Comparison of ENCODE assay signal across 24 cellular contexts in the genomic region with DNA sequence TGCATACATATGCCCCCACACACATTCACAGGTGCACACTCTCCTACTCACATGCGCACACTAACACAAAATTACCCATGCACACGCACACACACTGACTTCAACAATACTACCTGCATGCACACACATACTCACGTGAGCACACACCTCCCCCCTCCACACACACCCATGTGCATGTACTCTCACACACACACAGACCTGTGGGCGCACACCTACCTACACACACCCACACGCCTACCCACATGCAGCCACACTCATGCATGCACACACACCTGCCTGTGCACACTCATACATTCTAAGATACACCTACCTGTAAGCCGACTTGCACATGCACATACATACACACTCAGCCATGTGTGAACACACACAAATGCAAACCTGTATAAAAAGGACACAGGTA.
"Had no signal": no experiment of that assay in that cellular context is flagged by ENCODE, and none has a peak within 500 bp of the region (broad histone marks: within the 10 kb centered on the region; RNA-seq: fewer than 3 reads in every experiment).

No MANE protein-coding gene starts in this region.

- H3K9me3 ChIP-seq: ascending aorta, breast epithelium had no signal

- H3K27ac Mint-ChIP-seq: activated CD4-positive, alpha-beta memory T cell treated with anti-CD3 and anti-CD28 coated beads, Interleukin-2, amount 10 ng/mL, durations not matched to agents 7 days and 5 days; activated CD4-positive, alpha-beta T cell treated with anti-CD3 and anti-CD28 coated beads for 36 hours; activated CD4-positive, alpha-beta T cell treated with anti-CD3 and anti-CD28 coated beads, Interleukin-2, amount 10 ng/mL, durations not matched to agents 24 days and 14 days; activated naive CD4-positive, alpha-beta T cell treated with anti-CD3 and anti-CD28 coated beads, Interleukin-2, amount 10 ng/mL, durations not matched to agents 7 days and 5 days; activated naive CD4-positive, alpha-beta T cell treated with anti-CD3 and anti-CD28 coated beads, Interleukin-2, amount 50 U/mL, for 72 hours; activated naive CD8-positive, alpha-beta T cell treated with anti-CD3 and anti-CD28 coated beads, Interleukin-2, amount 10 ng/mL, durations not matched to agents 7 days and 5 days; activated T-cell treated with anti-CD3 and anti-CD28 coated beads, Interleukin-2, amount 50 U/mL, for 24 hours; activated T-cell treated with anti-CD3 and anti-CD28 coated beads, Interleukin-2, amount 50 U/mL, for 72 hours; dendritic cell treated with granulocyte-macrophage colony-stimulating factor and Interleukin-4, amounts not matched to agents 40 ng/mL and 50 ng/mL, for 4 days; endodermal cell had no signal

- H3K4me3 ChIP-seq: ascending aorta, breast epithelium, coronary artery had no signal

- H3K4me1 ChIP-seq: ascending aorta, breast epithelium had no signal

- H3K27ac ChIP-seq: ascending aorta, breast epithelium, coronary artery had no signal

- H3K36me3 Mint-ChIP-seq: activated naive CD4-positive, alpha-beta T cell treated with anti-CD3 and anti-CD28 coated beads, Interleukin-2, amount 10 ng/mL, durations not matched to agents 7 days and 5 days; activated naive CD8-positive, alpha-beta T cell treated with anti-CD3 and anti-CD28 coated beads, Interleukin-2, amount 10 ng/mL, durations not matched to agents 7 days and 5 days; brain had no signal

- H3K27me3 ChIP-seq: ascending aorta, breast epithelium had no signal

- H3K4me1 Mint-ChIP-seq: activated CD4-positive, alpha-beta memory T cell treated with anti-CD3 and anti-CD28 coated beads, Interleukin-2, amount 10 ng/mL, durations not matched to agents 7 days and 5 days; activated CD4-positive, alpha-beta T cell treated with anti-CD3 and anti-CD28 coated beads for 36 hours; activated CD4-positive, alpha-beta T cell treated with anti-CD3 and anti-CD28 coated beads, Interleukin-2, amount 10 ng/mL, durations not matched to agents 24 days and 14 days; activated naive CD4-positive, alpha-beta T cell treated with anti-CD3 and anti-CD28 coated beads, Interleukin-2, amount 10 ng/mL, durations not matched to agents 7 days and 5 days; activated naive CD8-positive, alpha-beta T cell treated with anti-CD3 and anti-CD28 coated beads, Interleukin-2, amount 10 ng/mL, durations not matched to agents 7 days and 5 days; central memory CD8-positive, alpha-beta T cell had no signal

- DNase-seq: activated CD4-positive, alpha-beta memory T cell treated with anti-CD3 and anti-CD28 coated beads, Interleukin-2, amount 10 ng/mL, durations not matched to agents 7 days and 5 days; activated CD4-positive, alpha-beta T cell treated with anti-CD3 and anti-CD28 coated beads for 36 hours; activated CD4-positive, alpha-beta T cell treated with anti-CD3 and anti-CD28 coated beads, Interleukin-2, amount 10 ng/mL, durations not matched to agents 24 days and 14 days; activated CD4-positive, CD25-positive, alpha-beta regulatory T cell; activated CD4-positive, CD25-positive, alpha-beta regulatory T cell treated with anti-CD3 and anti-CD28 coated beads, Interleukin-2, amount 50 U/mL, for 72 hours; activated CD8-positive, alpha-beta memory T cell treated with anti-CD3 and anti-CD28 coated beads, Interleukin-2, amount 50 U/mL, for 48 hours; activated gamma-delta T cell; activated naive CD4-positive, alpha-beta T cell; activated naive CD4-positive, alpha-beta T cell treated with anti-CD3 and anti-CD28 coated beads, Interleukin-2, amount 10 ng/mL, durations not matched to agents 7 days and 5 days; activated naive CD8-positive, alpha-beta T cell treated with anti-CD3 and anti-CD28 coated beads, Interleukin-2, amount 10 ng/mL, durations not matched to agents 7 days and 5 days; activated T-cell treated with anti-CD3 and anti-CD28 coated beads for 4 hours; activated T-cell treated with anti-CD3 and anti-CD28 coated beads, Interleukin-2, amount 50 U/mL, for 24 hours; activated T-cell treated with anti-CD3 and anti-CD28 coated beads, Interleukin-2, amount 50 U/mL, for 72 hours; effector memory CD4-positive, alpha-beta T cell; endodermal cell; T-helper 2 cell had no signal

- H3K4me3 Mint-ChIP-seq: activated CD4-positive, alpha-beta memory T cell treated with anti-CD3 and anti-CD28 coated beads, Interleukin-2, amount 10 ng/mL, durations not matched to agents 7 days and 5 days; activated CD4-positive, alpha-beta T cell treated with anti-CD3 and anti-CD28 coated beads for 36 hours; activated CD4-positive, alpha-beta T cell treated with anti-CD3 and anti-CD28 coated beads, Interleukin-2, amount 10 ng/mL, durations not matched to agents 24 days and 14 days; activated naive CD4-positive, alpha-beta T cell treated with anti-CD3 and anti-CD28 coated beads, Interleukin-2, amount 10 ng/mL, durations not matched to agents 7 days and 5 days; activated naive CD8-positive, alpha-beta T cell treated with anti-CD3 and anti-CD28 coated beads, Interleukin-2, amount 10 ng/mL, durations not matched to agents 7 days and 5 days; activated T-cell treated with anti-CD3 and anti-CD28 coated beads, Interleukin-2, amount 50 U/mL, for 24 hours; activated T-cell treated with anti-CD3 and anti-CD28 coated beads, Interleukin-2, amount 50 U/mL, for 72 hours; central memory CD8-positive, alpha-beta T cell; dendritic cell treated with granulocyte-macrophage colony-stimulating factor and Interleukin-4, amounts not matched to agents 40 ng/mL and 50 ng/mL, for 4 days; endodermal cell had no signal

- H3K9me3 Mint-ChIP-seq: activated CD4-positive, alpha-beta memory T cell treated with anti-CD3 and anti-CD28 coated beads, Interleukin-2, amount 10 ng/mL, durations not matched to agents 7 days and 5 days; activated CD4-positive, alpha-beta T cell treated with anti-CD3 and anti-CD28 coated beads, Interleukin-2, amount 10 ng/mL, durations not matched to agents 24 days and 14 days; activated naive CD4-positive, alpha-beta T cell treated with anti-CD3 and anti-CD28 coated beads, Interleukin-2, amount 10 ng/mL, durations not matched to agents 7 days and 5 days; activated naive CD4-positive, alpha-beta T cell treated with anti-CD3 and anti-CD28 coated beads, Interleukin-2, amount 50 U/mL, for 72 hours; activated naive CD8-positive, alpha-beta T cell treated with anti-CD3 and anti-CD28 coated beads, Interleukin-2, amount 10 ng/mL, durations not matched to agents 7 days and 5 days; activated T-cell treated with anti-CD3 and anti-CD28 coated beads, Interleukin-2, amount 50 U/mL, for 24 hours; activated T-cell treated with anti-CD3 and anti-CD28 coated beads, Interleukin-2, amount 50 U/mL, for 72 hours; central memory CD8-positive, alpha-beta T cell; dendritic cell treated with granulocyte-macrophage colony-stimulating factor and Interleukin-4, amounts not matched to agents 40 ng/mL and 50 ng/mL, for 4 days; endodermal cell had no signal

- ATAC-seq: activated CD4-positive, alpha-beta T cell treated with anti-CD3 and anti-CD28 coated beads for 36 hours; activated naive CD4-positive, alpha-beta T cell treated with anti-CD3 and anti-CD28 coated beads, Interleukin-2, amount 50 U/mL, for 72 hours; activated T-cell treated with anti-CD3 and anti-CD28 coated beads, Interleukin-2, amount 50 U/mL, for 72 hours; esophagus mucosa had no signal

- H3K36me3 ChIP-seq: ascending aorta, breast epithelium had no signal
